1 cellular context compared by ENCODE assay signal in the genomic region with DNA sequence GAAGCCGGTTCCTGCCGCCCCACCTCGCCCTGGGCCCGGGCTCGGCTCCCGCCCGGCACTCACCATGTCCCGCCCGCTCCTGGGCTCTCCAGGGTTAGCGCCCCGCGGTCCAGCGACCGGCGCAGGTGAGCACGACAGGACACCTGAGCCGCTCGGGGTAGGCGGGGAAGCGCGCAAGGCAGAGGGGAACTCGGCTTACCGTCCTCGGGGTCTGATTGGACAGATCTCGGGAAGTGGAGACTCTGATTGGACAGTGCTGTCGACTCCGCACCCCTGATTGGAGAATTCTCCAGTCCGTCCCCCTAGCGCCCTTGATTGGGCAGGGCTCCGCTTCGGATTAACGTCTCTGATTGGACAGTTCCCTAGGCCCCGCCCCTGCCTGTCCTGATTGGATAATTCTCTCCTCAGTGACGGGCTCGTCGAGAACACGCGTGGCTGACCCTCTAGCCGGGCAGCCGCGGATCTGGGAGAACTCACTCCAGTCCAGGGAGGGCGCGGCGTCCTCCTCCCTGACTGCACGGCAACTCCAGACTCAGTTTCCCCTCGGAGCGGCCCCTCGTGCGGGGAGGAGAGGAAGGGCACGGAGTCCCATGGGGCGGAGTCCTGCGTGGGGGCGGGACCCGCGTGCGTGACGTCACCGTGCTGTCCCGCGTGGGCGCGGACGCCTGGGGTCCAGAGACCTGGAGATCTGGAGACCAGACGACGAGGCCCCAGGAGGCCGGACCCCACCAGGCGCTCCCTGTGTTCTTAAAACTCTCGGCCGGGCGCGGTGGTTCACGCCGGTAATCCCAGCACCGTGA.
TF ChIP-seq lines count a peak whose summit lies in the region.

A gene (minus strand): TSS at position 197 of the 800 bp plus-strand sequence. CDS start 131 bp downstream, at position 66.

TF ChIP-seq in Ishikawa, 13 proteins besides CTCF, POLR2A, EP300 and RAD21 (continued from another document):
- TF ChIP-seq, protein P1, sequence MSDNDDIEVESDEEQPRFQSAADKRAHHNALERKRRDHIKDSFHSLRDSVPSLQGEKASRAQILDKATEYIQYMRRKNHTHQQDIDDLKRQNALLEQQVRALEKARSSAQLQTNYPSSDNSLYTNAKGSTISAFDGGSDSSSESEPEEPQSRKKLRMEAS (IDR thresholded peaks at IDR 0.05), result peak; percentile 79
- TF ChIP-seq ZBTB7A (IDR thresholded peaks at IDR 0.05; ENCODE audit: low read depth) (peak; percentile 25; the same call in 1 of the 2 replicates), CREB1 (IDR thresholded peaks at IDR 0.05; ENCODE audit: low read depth) (peak; percentile 55), YY1 (IDR thresholded peaks at IDR 0.05; ENCODE audit: low read depth) (no peak), CEBPB (IDR thresholded peaks at IDR 0.05) (no peak), NFIC (IDR thresholded peaks at IDR 0.05) (no peak), TCF12 (IDR thresholded peaks at IDR 0.05; ENCODE audit: low read depth) (no peak), FOXM1 (IDR thresholded peaks at IDR 0.05; ENCODE audit: borderline replicate concordance, low read depth) (peak; percentile 22; the same call in 1 of the 2 replicates), TEAD4 (IDR thresholded peaks at IDR 0.05) (no peak), TAF1 (IDR thresholded peaks at IDR 0.05; ENCODE audit: low read depth) (peak; percentile 87)
